In the genomic region with DNA sequence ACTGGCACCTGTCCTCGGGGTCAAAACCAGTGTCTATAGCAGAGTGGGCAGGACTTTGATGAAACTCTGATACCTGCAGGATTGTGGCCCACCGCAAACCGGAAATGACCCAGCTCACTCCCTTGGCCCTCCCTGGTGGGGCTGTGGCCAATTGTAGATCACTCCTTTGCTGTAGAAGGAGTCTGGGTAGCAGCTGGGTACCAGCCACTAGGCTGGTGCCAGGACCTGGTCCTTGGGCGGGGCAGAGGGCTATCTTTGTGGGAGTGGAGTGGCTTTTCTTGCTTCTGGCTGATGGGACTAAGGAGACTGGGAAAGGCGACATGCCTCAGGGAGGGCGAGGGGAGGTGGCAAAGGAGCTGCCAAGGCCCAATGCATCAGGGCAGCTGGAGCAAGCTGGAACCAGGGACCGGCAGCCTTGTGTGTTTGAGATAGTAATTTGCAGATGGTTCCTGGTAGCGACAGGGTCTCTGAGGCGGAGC, we compare ENCODE assay signal across 8 cellular contexts. TPM values are rescaled to one million over a fixed set of nuclear protein-coding genes. Genes with fewer than 3 reads are reported as not detected.
DNase-seq lines count a peak whose midpoint lies in the region; ATAC-seq and TF ChIP-seq lines count a peak whose summit lies in the region.
"Had no signal": no experiment of that assay in that cellular context is flagged by ENCODE, and none has a peak within 500 bp of the region (broad histone marks: within the 10 kb centered on the region; RNA-seq: fewer than 3 reads in every experiment).

No MANE protein-coding gene starts in this region.

- H3F3A ChIP-seq in Loucy (ENCODE audit: low read depth): no peaks in the 10 kb centered on the region

- no peak overlapping the region for H3K18ac ChIP-seq in trophoblast cell (ENCODE audit: low read length)

- no peak overlapping the region for H3K27ac ChIP-seq in trophoblast cell (ENCODE audit: low read depth, low read length)
- H3K27ac ChIP-seq: epithelial cell of prostate had no signal

- no peak overlapping the region for H2AK5ac ChIP-seq in trophoblast cell (ENCODE audit: low read length)

- H3K4me1 Mint-ChIP-seq in central memory CD8-positive, alpha-beta T cell: peaks cover 31% of the 10 kb centered on the region

- WGBS in trophoblast cell (ENCODE audit: extremely low coverage, insufficient coverage, insufficient read length): no CpG with 5 or more reads among the region's 9 CpGs

- H4K91ac ChIP-seq in trophoblast cell (ENCODE audit: low read depth, low read length): no peak overlapping the region

- H3K4me2 ChIP-seq in Loucy (ENCODE audit: low read depth, low read length, poor library complexity, severe bottlenecking) (peak overlapping the region; percentile 75), trophoblast cell (ENCODE audit: low read length) (peak overlapping the region; percentile 86)

- no peaks in the 10 kb centered on the region for H3K79me2 ChIP-seq in Loucy (ENCODE audit: insufficient read depth, low read length)
- H3K79me2 ChIP-seq in trophoblast cell (ENCODE audit: control insufficient read depth, insufficient read depth, low read length, poor library complexity): no peaks in the 10 kb centered on the region

- H3K36me3 ChIP-seq in Loucy (ENCODE audit: insufficient read depth, low read length) (no peaks in the 10 kb centered on the region), trophoblast cell (ENCODE audit: control insufficient read depth in 1 of 2, insufficient read depth in 2 of 2, low read length in 2 of 2) (no peaks in the 10 kb centered on the region)

- no peak overlapping the region for H4K12ac ChIP-seq in trophoblast cell (ENCODE audit: low read depth, low read length)

- no peak overlapping the region for H2BK5ac ChIP-seq in trophoblast cell (ENCODE audit: low read depth, low read length, poor library complexity)

- H3K9me3 ChIP-seq in Loucy (ENCODE audit: insufficient read depth, low read depth, low read length) (no peaks in the 10 kb centered on the region), trophoblast cell (ENCODE audit: insufficient read depth, low read depth, low read length) (no peaks in the 10 kb centered on the region)

- H3K14ac ChIP-seq in trophoblast cell (ENCODE audit: low read length): no peak overlapping the region

- H3K4me3 Mint-ChIP-seq in central memory CD8-positive, alpha-beta T cell: peak overlapping the region; percentile 82

- TF ChIP-seq CTCF in Loucy (conservative IDR thresholded peaks at IDR 0.05; ENCODE audit: low read length): no peak
- TF ChIP-seq CTCF in omental fat pad (IDR thresholded peaks at IDR 0.05): no peak

- H2BK120ac ChIP-seq in trophoblast cell (ENCODE audit: insufficient read depth, low read length, poor library complexity): no peak overlapping the region

- no peaks in the 10 kb centered on the region for H3K79me1 ChIP-seq in trophoblast cell (ENCODE audit: low read length)

- no peak overlapping the region for H3K4ac ChIP-seq in trophoblast cell (ENCODE audit: low read depth, low read length)

- H3K27ac Mint-ChIP-seq in central memory CD8-positive, alpha-beta T cell (ENCODE audit: low read depth): peak overlapping the region; percentile 53

- ATAC-seq in GM18907 (IDR thresholded peaks at IDR 0.05; ENCODE audit: unreplicated experiment) (peak; percentile 39), omental fat pad (ENCODE audit: low FRiP score) (no peak)
- no peak for ATAC-seq in central memory CD8-positive, alpha-beta T cell (replicated peaks; ENCODE audit: extremely low read depth, poor library complexity, severe bottlenecking)

- H4K20me1 ChIP-seq in Loucy (ENCODE audit: insufficient read depth, low read length, poor library complexity, severe bottlenecking): no peaks in the 10 kb centered on the region

- H3K4me1 ChIP-seq in Loucy (ENCODE audit: insufficient read depth, low read length, poor library complexity, severe bottlenecking) (peaks cover 11% of the 10 kb centered on the region), trophoblast cell (ENCODE audit: control insufficient read depth in 1 of 2, insufficient read depth in 2 of 2, low read length in 2 of 2) (peaks cover 4 to 9% of the 10 kb centered on the region in 2 experiments)

- H3K4me3 ChIP-seq in Loucy (ENCODE audit: low read length, poor library complexity, severe bottlenecking) (peak overlapping the region; percentile 76), trophoblast cell (ENCODE audit: low read depth, low read length) (no peak overlapping the region)

- peak overlapping the region; percentile 91 for H2AFZ ChIP-seq in Loucy (ENCODE audit: low read length)
- H2AFZ ChIP-seq in trophoblast cell (ENCODE audit: insufficient read depth, low read length, poor library complexity): peak overlapping the region; percentile 53

- no peak overlapping the region for H4K8ac ChIP-seq in trophoblast cell (ENCODE audit: low read depth, low read length)

- peaks cover 2% of the 10 kb centered on the region for H3K36me3 Mint-ChIP-seq in central memory CD8-positive, alpha-beta T cell (ENCODE audit: insufficient read depth)

- H3K9ac ChIP-seq in Loucy (ENCODE audit: low read depth, low read length, poor library complexity, severe bottlenecking) (no peak overlapping the region), trophoblast cell (ENCODE audit: low read length) (no peak overlapping the region)

- H3K9me3 Mint-ChIP-seq in central memory CD8-positive, alpha-beta T cell: no peaks in the 10 kb centered on the region

- H3K27me3 ChIP-seq in Loucy (ENCODE audit: insufficient read depth, low read length, poor library complexity, severe bottlenecking): no peaks in the 10 kb centered on the region
- no peaks in the 10 kb centered on the region for H3K27me3 ChIP-seq in trophoblast cell (ENCODE audit: insufficient read depth, low read length)

- H3K27me3 Mint-ChIP-seq in central memory CD8-positive, alpha-beta T cell: peaks cover 15% of the 10 kb centered on the region

- no peak overlapping the region for H3K23ac ChIP-seq in trophoblast cell (ENCODE audit: low read length)

- H2BK12ac ChIP-seq in trophoblast cell (ENCODE audit: low read length): no peak overlapping the region

- no peaks in the 10 kb centered on the region for H3K9me2 ChIP-seq in Loucy (replicated peaks; ENCODE audit: low read depth, low read length)

- no peak for DNase-seq in central memory CD8-positive, alpha-beta T cell (ENCODE audit: low spot score in 2 of 2)
- no peak for DNase-seq in trophoblast cell
- no peak for DNase-seq in omental fat pad (ENCODE audit: low spot score)
- no peak for DNase-seq in T1000 (lab: John Stamatoyannopoulos, UW)
- no peak for DNase-seq in dermis blood vessel endothelial cell

RNA-seq across cellular contexts. Expression of a gene that starts 0.4 kb away (rescaled TPM):
- 0.43 and 0.57 TPM in 2 replicates for polyA plus RNA-seq in trophoblast cell (2013)
- under 1 TPM in 1 of 4 donors, not detected in 3; 0.13 TPM for total RNA-seq in omental fat pad
- total RNA-seq in dermis blood vessel endothelial cell: under 0.01 TPM in 1 of 2 replicates, not detected in the other

RNA-seq across cellular contexts. Expression of a gene that starts 39.6 kb away (rescaled TPM):
- 0.26 and 0.28 TPM in 2 replicates for polyA plus RNA-seq in trophoblast cell (2013)
- total RNA-seq in omental fat pad (not detected), dermis blood vessel endothelial cell (not detected in 2 replicates)
